In the genomic region with DNA sequence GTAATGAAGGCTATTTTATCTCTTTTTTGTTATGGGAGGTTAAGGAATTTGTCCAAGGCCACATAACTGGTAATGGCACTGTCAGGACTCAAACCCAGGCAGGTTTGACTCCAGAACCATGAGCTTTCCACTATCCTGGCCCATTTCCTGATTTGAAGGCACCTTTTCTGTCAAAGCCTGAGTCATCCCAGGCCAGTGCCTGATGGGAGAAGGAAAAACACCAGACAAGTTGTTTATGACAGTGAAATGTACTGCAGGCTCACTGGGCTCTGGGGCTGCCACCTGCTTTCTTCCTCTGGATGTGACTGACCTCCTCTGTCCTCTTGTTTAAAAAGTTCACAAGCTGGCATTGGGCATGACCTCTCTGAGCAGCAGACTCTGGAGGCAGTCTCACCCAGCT, we compare ENCODE assay signal across 32 cellular contexts.
DNase-seq lines count a peak whose midpoint lies in the region; TF ChIP-seq lines count a peak whose summit lies in the region.
"Had no signal": no experiment of that assay in that cellular context is flagged by ENCODE, and none has a peak within 500 bp of the region (broad histone marks: within the 10 kb centered on the region; RNA-seq: fewer than 3 reads in every experiment).

No MANE protein-coding gene starts in this region.

- no peak for TF ChIP-seq POLR2A in adrenal gland (IDR thresholded peaks at IDR 0.05)

- H3K27me3 ChIP-seq in adrenal gland (no peaks in the 10 kb centered on the region), mesendoderm (ENCODE audit: insufficient read depth, low read length, poor library complexity) (no peaks in the 10 kb centered on the region)
- H3K27me3 ChIP-seq: BE2C; BLaER1; BLaER1 treated with 17β-estradiol and CSF1 and Interleukin-3, amounts not matched to agents 10 nM and 100 nM had no signal

- H3K79me1 ChIP-seq in mesendoderm (ENCODE audit: low read length) = no peaks in the 10 kb centered on the region

- no peak for TF ChIP-seq CTCF in adrenal gland (IDR thresholded peaks at IDR 0.05)

- no peak overlapping the region for H3K4me2 ChIP-seq in mesendoderm (ENCODE audit: low read length)
- H3K4me2 ChIP-seq: A549; BLaER1; BLaER1 treated with 17β-estradiol and CSF1 and Interleukin-3, amounts not matched to agents 10 nM and 100 nM had no signal

- no peaks in the 10 kb centered on the region for H3K36me3 ChIP-seq in adrenal gland (replicated peaks in 1 of 2)
- H3K36me3 ChIP-seq in mesendoderm (ENCODE audit: control insufficient read depth, insufficient read depth, low read length) = no peaks in the 10 kb centered on the region
- H3K36me3 ChIP-seq: BE2C; BLaER1; BLaER1 treated with 17β-estradiol and CSF1 and Interleukin-3, amounts not matched to agents 10 nM and 100 nM had no signal

- H3K9me3 ChIP-seq in adrenal gland (replicated peaks in 1 of 3) = no peaks in the 10 kb centered on the region
- H3K9me3 ChIP-seq: A549; BE2C; BLaER1; BLaER1 treated with 17β-estradiol and CSF1 and Interleukin-3, amounts not matched to agents 10 nM and 100 nM; Caco-2 had no signal

- H4K8ac ChIP-seq in mesendoderm (ENCODE audit: low read depth, low read length) = no peak overlapping the region

- no peak overlapping the region for H3K18ac ChIP-seq in mesendoderm (ENCODE audit: low read length)

- H3K79me2 ChIP-seq in mesendoderm (ENCODE audit: control insufficient read depth, insufficient read depth, low read length) = no peaks in the 10 kb centered on the region

- DNase-seq in DMS53 (lab: John Stamatoyannopoulos, UW) (peak; percentile 35), DMS53 treated with DMSO at 0.1 percent for 48 hours (lab: John Stamatoyannopoulos, UW; ENCODE audit: unreplicated experiment) (no peak), adrenal gland (peak in 6 of 7 donors; percentile 17 to 65 (median 34)), mesendoderm (no peak), pons (ENCODE audit: low spot score) (peak; percentile 34), HT-29 (ENCODE audit: low spot score) (no peak), NCI-H748 treated with DMSO at 0.1 percent for 48 hours (lab: John Stamatoyannopoulos, UW) (no peak), NCI-H1092 (lab: John Stamatoyannopoulos, UW) (no peak)
- DNase-seq: 8988T; ACHN; AML-193; BE2C; C1 segment of cervical spinal cord; Caco-2; Calu3; CD4-positive, alpha-beta memory T cell; CD4-positive, alpha-beta T cell; CD4-positive, CD25-positive, alpha-beta regulatory T cell; CD8-positive, alpha-beta memory T cell; CD8-positive, alpha-beta T cell; COR-L47; DMS 273 treated with DMSO at 0.1 percent for 48 hours; DMS153; DMS79; DMS79 treated with DMSO at 0.1 percent for 48 hours; DND-41; EL had no signal

- no peak overlapping the region for H3K9ac ChIP-seq in mesendoderm (ENCODE audit: low read length)
- H3K9ac ChIP-seq: BLaER1; BLaER1 treated with 17β-estradiol and CSF1 and Interleukin-3, amounts not matched to agents 10 nM and 100 nM had no signal

- H2BK15ac ChIP-seq in mesendoderm (replicated peaks; ENCODE audit: low read depth) = no peak overlapping the region

- H3K4me1 ChIP-seq in adrenal gland (replicated peaks in 1 of 2) (peaks cover 6 to 7% of the 10 kb centered on the region in 2 donors), mesendoderm (ENCODE audit: control insufficient read depth, low read depth, low read length) (no peaks in the 10 kb centered on the region)
- H3K4me1 ChIP-seq: A549, BE2C, Caco-2 had no signal

- no peak overlapping the region for H2BK120ac ChIP-seq in mesendoderm (ENCODE audit: low read depth, low read length)

- no peak overlapping the region for H2AK5ac ChIP-seq in mesendoderm (ENCODE audit: low read length)

- H3K23ac ChIP-seq in mesendoderm (ENCODE audit: low read length) = no peak overlapping the region

- H3K4ac ChIP-seq in mesendoderm (ENCODE audit: low read depth, low read length) = no peak overlapping the region

- H3K56ac ChIP-seq in mesendoderm (ENCODE audit: low read length) = peak overlapping the region; percentile 6

- H3K27ac ChIP-seq in adrenal gland = no peak overlapping the region
- H3K27ac ChIP-seq in mesendoderm (ENCODE audit: low read depth, low read length) = no peak overlapping the region
- H3K27ac ChIP-seq: 22Rv1; A549; BLaER1; BLaER1 treated with 17β-estradiol and CSF1 and Interleukin-3, amounts not matched to agents 10 nM and 100 nM; C4-2B had no signal

- H4K5ac ChIP-seq in mesendoderm (ENCODE audit: low read length) = no peak overlapping the region

- H2BK5ac ChIP-seq in mesendoderm (ENCODE audit: low read length) = no peak overlapping the region

- intact Hi-C loops in adrenal gland (cut with DNase I) = no loop called here

- H3K4me3 ChIP-seq in adrenal gland (no peak overlapping the region), mesendoderm (ENCODE audit: low read length) (no peak overlapping the region)
- H3K4me3 ChIP-seq: A549; BLaER1; BLaER1 treated with 17β-estradiol and CSF1 and Interleukin-3, amounts not matched to agents 10 nM and 100 nM had no signal

Comparison
In these comparisons a context has a peak if more than half of its experiments do, and no peak if none do; other contexts are left out.
1. DNase-seq: peak in DMS53 (single experiment), adrenal gland (6 of 7) and pons (single experiment); none in DMS53 treated with DMSO at 0.1 percent for 48 hours (single experiment), mesendoderm (single experiment), HT-29 (single experiment), NCI-H748 treated with DMSO at 0.1 percent for 48 hours (single experiment) and NCI-H1092 (single experiment).